8 cellular contexts compared by ENCODE assay signal in genomic region chr6:113970808-113971676, GRCh38. TPM values are rescaled to one million over a fixed set of nuclear protein-coding genes. Genes with fewer than 3 reads are reported as not detected.
DNase-seq lines count a peak whose midpoint lies in the region; ATAC-seq, FAIRE-seq and TF ChIP-seq lines count a peak whose summit lies in the region.

Gene HDAC2, minus strand, starts transcription at chr6:113971148. Its CDS starts 240 bp downstream, at chr6:113970908.

- H3K4me1 ChIP-seq in right atrium auricular region = peaks cover 0 to 28% of the 10 kb centered on the region in 2 donors
- H3K4me1 ChIP-seq in vagina = peaks cover 39% of the 10 kb centered on the region

- H3K27ac Mint-ChIP-seq in T-helper 17 cell = peak within 1 kb of the TSS; percentile 96

- no peaks in the 10 kb centered on the region for H3K9me3 ChIP-seq in T-helper 17 cell (ENCODE audit: control insufficient read depth, low read length, poor library complexity, severe bottlenecking)
- H3K9me3 ChIP-seq in right atrium auricular region = no peaks in the 10 kb centered on the region
- H3K9me3 ChIP-seq in vagina = no peaks in the 10 kb centered on the region

- no peaks in the 10 kb centered on the region for H3K27me3 Mint-ChIP-seq in T-helper 17 cell

- no peak for TF ChIP-seq CTCF in right atrium auricular region (IDR thresholded peaks at IDR 0.05)
- no peak for TF ChIP-seq CTCF in vagina (IDR thresholded peaks at IDR 0.05)

- peaks cover 6% of the 10 kb centered on the region for H3K36me3 Mint-ChIP-seq in T-helper 17 cell (ENCODE audit: low read depth)

- peak; percentile 99 for FAIRE-seq in GM12892 (lab: Jason Lieb, UNC)

- H3K36me3 ChIP-seq in right atrium auricular region = no peaks in the 10 kb centered on the region
- no peaks in the 10 kb centered on the region for H3K36me3 ChIP-seq in vagina

- TF ChIP-seq POLR2A in GM12892 (IDR thresholded peaks at IDR 0.05; ENCODE audit: low read depth, low read length) = peak; percentile 80
- no peak for TF ChIP-seq POLR2A in vagina (IDR thresholded peaks at IDR 0.05)

- DNase-seq in GM12892 (ENCODE audit: insufficient read length) = peak; percentile 78
- DNase-seq in NCI-H1417 treated with DMSO at 0.1 percent for 48 hours (lab: John Stamatoyannopoulos, UW) = peak; percentile 57
- peak; percentile 73 to 78 (median 74) for DNase-seq in T-helper 17 cell
- peak; percentile 78 for DNase-seq in right atrium auricular region (ENCODE audit: low spot score)
- DNase-seq in putamen (ENCODE audit: low spot score) = peak; percentile 85
- no peak for DNase-seq in vagina (ENCODE audit: extremely low spot score in 2 of 2)

- peak within 1 kb of the TSS; percentile 98 for H3K4me3 Mint-ChIP-seq in T-helper 17 cell

- intact Hi-C loops in vagina (cut with DNase I) = no loop called here

- peaks cover 28% of the 10 kb centered on the region for H3K4me1 Mint-ChIP-seq in T-helper 17 cell

- peak within 1 kb of the TSS; percentile 87 to 91 for H3K4me3 ChIP-seq in right atrium auricular region
- H3K4me3 ChIP-seq in vagina = peak within 1 kb of the TSS; percentile 89 to 92

- ATAC-seq in HG02763 (IDR thresholded peaks at IDR 0.05; ENCODE audit: unreplicated experiment) (peak; percentile 85), T-helper 17 cell (peak; percentile 83)

- H3K27ac ChIP-seq in angular gyrus (ENCODE audit: low read depth, low read length) (peak within 1 kb of the TSS; percentile 97), right atrium auricular region (peak within 1 kb of the TSS; percentile 78 to 87), vagina (peak within 1 kb of the TSS; percentile 87)

- H3K27me3 ChIP-seq in right atrium auricular region = no peaks in the 10 kb centered on the region
- H3K27me3 ChIP-seq in vagina = no peaks in the 10 kb centered on the region

RNA-seq across cellular contexts. Expression of gene HDAC2, which starts in this region (rescaled TPM):
- 103 TPM for polyA plus RNA-seq in GM12892 (2012; ENCODE audit: missing spikeins)
- total RNA-seq in T-helper 17 cell (10 to 100 TPM; 38.4 to 50.1 TPM), right atrium auricular region (10 to 100 TPM; 25.6 to 32.4 TPM), vagina (67.8 TPM)

Comparison
In these comparisons a context has a peak if more than half of its experiments do, and no peak if none do; other contexts are left out.
1. DNase-seq: peak in GM12892 (single experiment), NCI-H1417 treated with DMSO at 0.1 percent for 48 hours (single experiment), T-helper 17 cell (3 of 3), right atrium auricular region (single experiment) and putamen (single experiment); none in vagina (0 of 2).
2. Peak in every context shown above with its lines, with median percentiles within 50 percentile points of each other: H3K27ac ChIP-seq.